In the genomic region with DNA sequence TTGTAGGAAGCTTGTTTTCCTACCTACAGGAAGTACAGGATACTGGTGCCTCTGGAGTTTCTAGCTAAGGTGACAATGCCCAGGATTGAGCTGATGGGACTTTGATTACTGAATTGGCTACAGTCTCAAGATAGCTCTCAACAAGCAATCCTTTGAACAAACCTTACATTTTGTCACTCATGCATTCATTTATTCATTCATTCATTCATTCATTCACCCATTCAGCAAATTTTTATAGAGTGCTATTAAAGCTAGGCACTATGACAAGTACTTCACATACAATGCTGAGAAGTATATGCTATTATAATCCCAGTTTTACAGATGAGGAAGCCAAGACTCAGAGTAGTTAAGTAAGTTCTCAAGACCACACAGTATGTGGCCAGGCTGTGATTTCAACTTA, we compare ENCODE assay signal across 28 cellular contexts.
"Had no signal": no experiment of that assay in that cellular context is flagged by ENCODE, and none has a peak within 500 bp of the region (broad histone marks: within the 10 kb centered on the region; RNA-seq: fewer than 3 reads in every experiment).

No MANE protein-coding gene starts in this region.

- H3K27ac ChIP-seq: breast epithelium, colonic mucosa, SJCRH30 had no signal

- H3K36me3 ChIP-seq: breast epithelium, colonic mucosa, MG63, SJCRH30 had no signal

- H3K27me3 ChIP-seq: breast epithelium, colonic mucosa, MG63, SJCRH30 had no signal

- H3K4me1 ChIP-seq: breast epithelium, colonic mucosa had no signal

- H3K4me3 Mint-ChIP-seq: activated CD8-positive, alpha-beta memory T cell treated with anti-CD3 and anti-CD28 coated beads, Interleukin-2, amount 10 ng/mL, durations not matched to agents 7 days and 5 days; activated naive CD8-positive, alpha-beta T cell treated with anti-CD3 and anti-CD28 coated beads, Interleukin-2, amount 10 ng/mL, durations not matched to agents 7 days and 5 days; activated T-cell treated with anti-CD3 and anti-CD28 coated beads, Interleukin-2, amount 50 U/mL, for 24 hours; activated T-helper 1 cell treated with anti-CD3 and anti-CD28 coated beads, Interleukin-12 subunit alpha, Interleukin-12 subunit beta, Interleukin-2, Interleukin-4 antibody, amounts not matched to agents 30 ng/mL and 10 ng/mL and 1 ng/mL, durations not matched to agents 14 hours and 24 hours and 36 hours had no signal

- DNase-seq: activated CD4-positive, alpha-beta T cell treated with anti-CD3 and anti-CD28 coated beads, Interleukin-2, amount 50 U/mL, for 48 hours; activated CD4-positive, CD25-positive, alpha-beta regulatory T cell; activated CD8-positive, alpha-beta memory T cell treated with anti-CD3 and anti-CD28 coated beads, Interleukin-2, amount 10 ng/mL, durations not matched to agents 7 days and 5 days; activated effector memory CD4-positive, alpha-beta T cell treated with Interleukin-2 at 50 U/mL for 16 hours; activated naive CD4-positive, alpha-beta T cell; activated naive CD8-positive, alpha-beta T cell treated with anti-CD3 and anti-CD28 coated beads, Interleukin-2, amount 10 ng/mL, durations not matched to agents 7 days and 5 days; activated T-cell treated with anti-CD3 and anti-CD28 coated beads, Interleukin-2, amount 50 U/mL, for 24 hours; aorta; caudate nucleus; colonic mucosa; MG63; NCI-H1105; NCI-H1436; NCI-H1694 treated with DMSO at 0.1 percent for 48 hours; NCI-H2029 treated with DMSO at 0.1 percent for 48 hours; NCI-H510A treated with DMSO at 0.1 percent for 48 hours; NK-92 treated with Interleukin-12 subunit alpha and Interleukin-12 subunit beta, amount 100 ng/mL, for 24 hours; OCI-M1; RPMI8226; SJCRH30; T-helper 2 cell; T1000 had no signal

- H3K27ac Mint-ChIP-seq: activated CD8-positive, alpha-beta memory T cell treated with anti-CD3 and anti-CD28 coated beads, Interleukin-2, amount 10 ng/mL, durations not matched to agents 7 days and 5 days; activated naive CD8-positive, alpha-beta T cell treated with anti-CD3 and anti-CD28 coated beads, Interleukin-2, amount 10 ng/mL, durations not matched to agents 7 days and 5 days; activated T-helper 1 cell treated with anti-CD3 and anti-CD28 coated beads, Interleukin-12 subunit alpha, Interleukin-12 subunit beta, Interleukin-2, Interleukin-4 antibody, amounts not matched to agents 30 ng/mL and 10 ng/mL and 1 ng/mL, durations not matched to agents 14 hours and 24 hours and 36 hours had no signal

- H3K9me3 Mint-ChIP-seq: activated naive CD8-positive, alpha-beta T cell treated with anti-CD3 and anti-CD28 coated beads, Interleukin-2, amount 10 ng/mL, durations not matched to agents 7 days and 5 days; activated T-cell treated with anti-CD3 and anti-CD28 coated beads, Interleukin-2, amount 50 U/mL, for 24 hours; activated T-helper 1 cell treated with anti-CD3 and anti-CD28 coated beads, Interleukin-12 subunit alpha, Interleukin-12 subunit beta, Interleukin-2, Interleukin-4 antibody, amounts not matched to agents 30 ng/mL and 10 ng/mL and 1 ng/mL, durations not matched to agents 14 hours and 24 hours and 36 hours had no signal

- ATAC-seq: activated CD8-positive, alpha-beta memory T cell treated with anti-CD3 and anti-CD28 coated beads, Interleukin-2, amount 10 ng/mL, durations not matched to agents 7 days and 5 days; Panc1; Right ventricle myocardium inferior; SK-N-SH treated with all-trans-retinoic acid at 6 μM for 48 hours had no signal

- H3K27me3 Mint-ChIP-seq: activated CD8-positive, alpha-beta memory T cell treated with anti-CD3 and anti-CD28 coated beads, Interleukin-2, amount 10 ng/mL, durations not matched to agents 7 days and 5 days; activated naive CD8-positive, alpha-beta T cell treated with anti-CD3 and anti-CD28 coated beads, Interleukin-2, amount 10 ng/mL, durations not matched to agents 7 days and 5 days; activated T-cell treated with anti-CD3 and anti-CD28 coated beads, Interleukin-2, amount 50 U/mL, for 24 hours had no signal

- H3K9me3 ChIP-seq: breast epithelium, colonic mucosa, MG63, SJCRH30 had no signal

- FAIRE-seq: TTC549 had no signal

- H3K4me3 ChIP-seq: breast epithelium, colonic mucosa, MG63, SJCRH30 had no signal
